In genomic region chr5:65440456-65440855, GRCh38 we compare ENCODE assay signal across 1 cellular context.
TF ChIP-seq lines count a peak whose summit lies in the region.

No MANE protein-coding gene starts in this region.

TF ChIP-seq in GM12878, 131 proteins besides CTCF, POLR2A, EP300 and RAD21 (continues in another document):
- TF ChIP-seq CEBPZ (IDR thresholded peaks at IDR 0.05; ENCODE audit: low read depth, low read length) (no peak), BACH1 (IDR thresholded peaks at IDR 0.05; ENCODE audit: borderline replicate concordance) (no peak), BCLAF1 (IDR thresholded peaks at IDR 0.05) (no peak), NR2C1 (IDR thresholded peaks at IDR 0.05) (no peak), IRF4 (IDR thresholded peaks at IDR 0.05; ENCODE audit: low read depth, low read length) (no peak), EED (IDR thresholded peaks at IDR 0.05; ENCODE audit: low read depth) (no peak), KLF5 (IDR thresholded peaks at IDR 0.05; ENCODE audit: partially characterized antibody) (no peak), SMC3 (IDR thresholded peaks at IDR 0.05; ENCODE audit: borderline replicate concordance, low read length) (no peak), PAX8 (IDR thresholded peaks at IDR 0.05) (no peak), SREBF1 (IDR thresholded peaks at IDR 0.05; ENCODE audit: low read length) (no peak), NBN (IDR thresholded peaks at IDR 0.05) (peak; percentile 38; the same call in 1 of the 2 replicates), GABPA (IDR thresholded peaks at IDR 0.05; ENCODE audit: low read depth) (no peak), PBX3 (IDR thresholded peaks at IDR 0.05; ENCODE audit: insufficient replicate concordance, low read depth, low read length) (no peak), ATF2 (IDR thresholded peaks at IDR 0.05; ENCODE audit: low read length) (no peak), RFX5 (IDR thresholded peaks at IDR 0.05; ENCODE audit: low read depth, low read length) (no peak), MLLT1 (IDR thresholded peaks at IDR 0.05) (0 out of 2 replicates have a peak, but pooled peaks have one; percentile 18), IKZF2 (IDR thresholded peaks at IDR 0.05) (peak in 1 of 2 experiments; percentile 30; a peak in 1 of 4 replicates), CREB1 (IDR thresholded peaks at IDR 0.05; ENCODE audit: low read depth) (no peak), ZBTB40 (IDR thresholded peaks at IDR 0.05; ENCODE audit: borderline replicate concordance) (no peak), TCF12 (IDR thresholded peaks at IDR 0.05; ENCODE audit: low read depth, low read length) (no peak), REST (IDR thresholded peaks at IDR 0.05; ENCODE audit: low read depth, low read length) (no peak), ATF7 (IDR thresholded peaks at IDR 0.05; ENCODE audit: low read depth) (peak; percentile 65), FOS (IDR thresholded peaks at IDR 0.05; ENCODE audit: borderline replicate concordance, extremely low read depth, insufficient read length) (no peak), CUX1 (IDR thresholded peaks at IDR 0.05; ENCODE audit: insufficient replicate concordance, low read depth, low read length) (no peak)
